8 cellular contexts compared by ENCODE assay signal in genomic region chr7:41134242-41134872, GRCh38.
DNase-seq lines count a peak whose midpoint lies in the region; ATAC-seq, FAIRE-seq and TF ChIP-seq lines count a peak whose summit lies in the region.

No MANE protein-coding gene starts in this region.

- CTCF ChIA-PET in naive thymus-derived CD4-positive, alpha-beta T cell (lab: Charles Lee) = no interaction called here

- no peaks in the 10 kb centered on the region for H3K36me3 ChIP-seq in astrocyte (ENCODE audit: insufficient read depth, low read length)
- H3K36me3 ChIP-seq in naive thymus-derived CD4-positive, alpha-beta T cell (ENCODE audit: control insufficient read depth in 2 of 3, insufficient read depth in 3 of 3, low read length in 3 of 3) = no peaks in the 10 kb centered on the region

- no peaks in the 10 kb centered on the region for H3K36me3 Mint-ChIP-seq in activated T-cell treated with anti-CD3 and anti-CD28 coated beads, Interleukin-2, amount 50 U/mL, for 72 hours (ENCODE audit: insufficient read depth in 2 of 2)
- no peaks in the 10 kb centered on the region for H3K36me3 Mint-ChIP-seq in activated T-cell treated with anti-CD3 and anti-CD28 coated beads, Interleukin-2, amount 50 U/mL, for 24 hours (ENCODE audit: low read depth)
- H3K36me3 Mint-ChIP-seq in astrocyte (ENCODE audit: low read depth, unreplicated experiment) = no peaks in the 10 kb centered on the region
- no peaks in the 10 kb centered on the region for H3K36me3 Mint-ChIP-seq in naive thymus-derived CD4-positive, alpha-beta T cell

- H3K27ac ChIP-seq in astrocyte (ENCODE audit: low read depth, low read length) = no peak overlapping the region
- H3K27ac ChIP-seq in naive thymus-derived CD4-positive, alpha-beta T cell (ENCODE audit: low read depth, low read length) = no peak overlapping the region

- H3K27ac Mint-ChIP-seq in activated T-cell treated with anti-CD3 and anti-CD28 coated beads, Interleukin-2, amount 50 U/mL, for 72 hours = no peak overlapping the region
- H3K27ac Mint-ChIP-seq in activated T-cell treated with anti-CD3 and anti-CD28 coated beads, Interleukin-2, amount 50 U/mL, for 24 hours = no peak overlapping the region
- peak overlapping the region; percentile 77 for H3K27ac Mint-ChIP-seq in astrocyte (ENCODE audit: unreplicated experiment)
- peak overlapping the region in 1 of 9 donors; percentile 61 for H3K27ac Mint-ChIP-seq in naive thymus-derived CD4-positive, alpha-beta T cell

- peak overlapping the region; percentile 11 for H3K4me2 ChIP-seq in astrocyte (ENCODE audit: low read length)

- peaks cover 0 to 3% of the 10 kb centered on the region in 2 donors for H3K9me3 Mint-ChIP-seq in activated T-cell treated with anti-CD3 and anti-CD28 coated beads, Interleukin-2, amount 50 U/mL, for 72 hours
- no peaks in the 10 kb centered on the region for H3K9me3 Mint-ChIP-seq in activated T-cell treated with anti-CD3 and anti-CD28 coated beads, Interleukin-2, amount 50 U/mL, for 24 hours
- H3K9me3 Mint-ChIP-seq in astrocyte (ENCODE audit: unreplicated experiment) = peaks cover 3% of the 10 kb centered on the region
- H3K9me3 Mint-ChIP-seq in naive thymus-derived CD4-positive, alpha-beta T cell = peaks cover 0 to 5% (median 0%) of the 10 kb centered on the region in 11 donors

- H3K4me1 Mint-ChIP-seq in activated T-cell treated with anti-CD3 and anti-CD28 coated beads, Interleukin-2, amount 50 U/mL, for 72 hours (ENCODE audit: low read depth) = no peaks in the 10 kb centered on the region
- H3K4me1 Mint-ChIP-seq in activated T-cell treated with anti-CD3 and anti-CD28 coated beads, Interleukin-2, amount 50 U/mL, for 24 hours (ENCODE audit: low read depth) = no peaks in the 10 kb centered on the region
- H3K4me1 Mint-ChIP-seq in astrocyte (ENCODE audit: low read depth, unreplicated experiment) = peaks cover 15% of the 10 kb centered on the region
- H3K4me1 Mint-ChIP-seq in naive thymus-derived CD4-positive, alpha-beta T cell = no peaks in the 10 kb centered on the region

- peak; percentile 83 to 85 for ATAC-seq in activated T-cell treated with anti-CD3 and anti-CD28 coated beads, Interleukin-2, amount 50 U/mL, for 72 hours (replicated peaks in 1 of 2)
- peak; percentile 83 for ATAC-seq in HG03103 (IDR thresholded peaks at IDR 0.05; ENCODE audit: low read depth, unreplicated experiment)
- ATAC-seq in naive thymus-derived CD4-positive, alpha-beta T cell = no peak

- POLR2A ChIA-PET in naive thymus-derived CD4-positive, alpha-beta T cell (lab: Charles Lee) = no interaction called here

- H3K27me3 ChIP-seq in astrocyte (ENCODE audit: insufficient read depth, low read length) = no peaks in the 10 kb centered on the region
- H3K27me3 ChIP-seq in naive thymus-derived CD4-positive, alpha-beta T cell (ENCODE audit: control insufficient read depth in 2 of 2, insufficient read depth in 2 of 2, low read length in 2 of 2) = no peaks in the 10 kb centered on the region

- FAIRE-seq in astrocyte (lab: Jason Lieb, UNC) = peak; percentile 43

- TF ChIP-seq CTCF in astrocyte (IDR thresholded peaks at IDR 0.05; ENCODE audit: insufficient read depth, low read depth, low read length) = no peak

- H3K4me1 ChIP-seq in astrocyte (ENCODE audit: insufficient read depth, low read length) = peaks cover 8% of the 10 kb centered on the region
- H3K4me1 ChIP-seq in naive thymus-derived CD4-positive, alpha-beta T cell (ENCODE audit: control insufficient read depth in 2 of 2, insufficient read depth in 2 of 2, low read length in 2 of 2) = no peaks in the 10 kb centered on the region

- no peak overlapping the region for H3K9ac ChIP-seq in astrocyte (ENCODE audit: low read length)

- intact Hi-C loops in naive thymus-derived CD4-positive, alpha-beta T cell (cut with micrococcal nuclease) = no loop called here

- no peaks in the 10 kb centered on the region for H3K9me3 ChIP-seq in astrocyte (ENCODE audit: insufficient read depth, low read depth, low read length)
- H3K9me3 ChIP-seq in naive thymus-derived CD4-positive, alpha-beta T cell (ENCODE audit: control insufficient read depth in 2 of 3, low read length in 3 of 3) = no peaks in the 10 kb centered on the region

- no peaks in the 10 kb centered on the region for H3K27me3 Mint-ChIP-seq in activated T-cell treated with anti-CD3 and anti-CD28 coated beads, Interleukin-2, amount 50 U/mL, for 72 hours (ENCODE audit: low read depth)
- no peaks in the 10 kb centered on the region for H3K27me3 Mint-ChIP-seq in activated T-cell treated with anti-CD3 and anti-CD28 coated beads, Interleukin-2, amount 50 U/mL, for 24 hours
- peaks cover 6% of the 10 kb centered on the region for H3K27me3 Mint-ChIP-seq in astrocyte (ENCODE audit: low read depth, unreplicated experiment)
- no peaks in the 10 kb centered on the region for H3K27me3 Mint-ChIP-seq in naive thymus-derived CD4-positive, alpha-beta T cell

- peak overlapping the region in 1 of 2 donors; percentile 41 for H3K4me3 Mint-ChIP-seq in activated T-cell treated with anti-CD3 and anti-CD28 coated beads, Interleukin-2, amount 50 U/mL, for 72 hours
- no peak overlapping the region for H3K4me3 Mint-ChIP-seq in activated T-cell treated with anti-CD3 and anti-CD28 coated beads, Interleukin-2, amount 50 U/mL, for 24 hours
- H3K4me3 Mint-ChIP-seq in astrocyte (ENCODE audit: unreplicated experiment) = no peak overlapping the region
- H3K4me3 Mint-ChIP-seq in naive thymus-derived CD4-positive, alpha-beta T cell = no peak overlapping the region

- H4K20me1 ChIP-seq in astrocyte (ENCODE audit: insufficient read depth, low read length) = no peaks in the 10 kb centered on the region

- no peaks in the 10 kb centered on the region for H3K79me2 ChIP-seq in astrocyte (ENCODE audit: insufficient read depth, low read length)

- no peak overlapping the region for H2AFZ ChIP-seq in astrocyte (ENCODE audit: low read depth, low read length)

- H3K4me3 ChIP-seq in astrocyte (ENCODE audit: insufficient read depth, low read depth, low read length) = no peak overlapping the region
- no peak overlapping the region for H3K4me3 ChIP-seq in naive thymus-derived CD4-positive, alpha-beta T cell (ENCODE audit: low read length)

- DNase-seq in activated T-cell treated with anti-CD3 and anti-CD28 coated beads, Interleukin-2, amount 50 U/mL, for 72 hours = no peak
- no peak for DNase-seq in activated T-cell treated with anti-CD3 and anti-CD28 coated beads, Interleukin-2, amount 50 U/mL, for 24 hours
- DNase-seq in astrocyte (ENCODE audit: low read depth) (peak; percentile 51), KG1 (lab: John Stamatoyannopoulos, UW) (no peak), middle frontal gyrus (ENCODE audit: extremely low spot score, low spot score) (no peak)
- DNase-seq in stimulated activated CD4-positive, alpha-beta T cell treated with anti-CD3 and anti-CD28 coated beads, Interleukin-12 subunit alpha, Interleukin-12 subunit beta, amount 100 ng/mL, for 4 hours = no peak
- DNase-seq in naive thymus-derived CD4-positive, alpha-beta T cell = no peak
